15 cellular contexts compared by ENCODE assay signal in the genomic region with DNA sequence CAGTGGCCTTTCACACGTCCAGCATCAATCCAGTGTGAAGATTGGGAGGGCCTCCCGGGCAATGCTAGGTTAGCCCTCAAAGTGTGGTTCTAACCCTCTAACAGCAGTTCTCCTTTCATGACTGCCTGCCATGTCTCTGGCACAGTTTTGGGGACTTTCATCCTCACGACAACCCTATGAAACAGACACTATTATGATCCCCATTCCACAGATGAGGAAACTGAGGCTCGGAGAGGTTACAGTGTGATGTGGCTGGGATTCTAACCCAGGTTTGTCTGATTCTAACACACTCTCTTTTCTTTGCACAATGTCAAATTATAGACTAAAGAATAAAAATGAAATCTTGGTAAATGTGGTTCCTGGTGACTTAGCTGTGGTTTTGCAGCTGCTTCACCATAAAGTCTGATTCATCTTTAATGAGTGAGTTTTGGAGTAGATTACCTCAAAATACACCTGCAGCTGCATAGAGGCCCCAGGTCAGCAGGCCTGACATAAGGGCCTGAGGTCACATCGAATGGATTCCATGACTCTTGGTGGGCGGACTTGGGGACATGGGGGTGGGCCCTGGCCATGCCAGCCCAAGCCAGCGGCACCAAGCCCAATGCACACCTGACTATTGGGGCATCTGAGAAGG.
"Had no signal": no experiment of that assay in that cellular context is flagged by ENCODE, and none has a peak within 500 bp of the region (broad histone marks: within the 10 kb centered on the region; RNA-seq: fewer than 3 reads in every experiment).

No MANE protein-coding gene starts in this region.

- H3K27ac ChIP-seq: esophagus squamous epithelium, left lung, sigmoid colon had no signal

- H3K27me3 Mint-ChIP-seq: activated naive CD4-positive, alpha-beta T cell treated with anti-CD3 and anti-CD28 coated beads, Interleukin-2, amount 50 U/mL, for 24 hours had no signal

- H3K27ac Mint-ChIP-seq: activated CD8-positive, alpha-beta T cell treated with anti-CD3 and anti-CD28 coated beads, Interleukin-2, amount 10 ng/mL, durations not matched to agents 7 days and 5 days; activated naive CD4-positive, alpha-beta T cell treated with anti-CD3 and anti-CD28 coated beads, Interleukin-2, amount 50 U/mL, for 24 hours; activated T-helper 2 cell treated with anti-CD3 and anti-CD28 coated beads, Interferon-gamma antibody, Interleukin-2, Interleukin-4, amounts not matched to agents 10 μg/mL and 5 μg/mL and 100 μg/mL, durations not matched to agents 14 hours and 24 hours and 36 hours; natural killer cell treated with Interleukin-12 subunit alpha and Interleukin-12 subunit beta and Interleukin-15 and Interleukin-18, amount 100 ng/mL, for 72 hours; type B pancreatic cell had no signal

- H3K36me3 ChIP-seq: esophagus squamous epithelium, left lung, sigmoid colon had no signal

- H3K36me3 Mint-ChIP-seq: activated naive CD4-positive, alpha-beta T cell treated with anti-CD3 and anti-CD28 coated beads, Interleukin-2, amount 50 U/mL, for 24 hours; natural killer cell treated with Interleukin-12 subunit alpha and Interleukin-12 subunit beta and Interleukin-15 and Interleukin-18, amount 100 ng/mL, for 72 hours; type B pancreatic cell had no signal

- H3K27me3 ChIP-seq: esophagus squamous epithelium, left lung, sigmoid colon had no signal

- H3K4me3 Mint-ChIP-seq: activated CD8-positive, alpha-beta T cell treated with anti-CD3 and anti-CD28 coated beads, Interleukin-2, amount 10 ng/mL, durations not matched to agents 7 days and 5 days; activated naive CD4-positive, alpha-beta T cell treated with anti-CD3 and anti-CD28 coated beads, Interleukin-2, amount 50 U/mL, for 24 hours; natural killer cell treated with Interleukin-12 subunit alpha and Interleukin-12 subunit beta and Interleukin-15 and Interleukin-18, amount 100 ng/mL, for 72 hours; type B pancreatic cell had no signal

- H3K9me3 ChIP-seq: esophagus squamous epithelium, left lung, sigmoid colon had no signal

- H3K9me3 Mint-ChIP-seq: activated naive CD4-positive, alpha-beta T cell treated with anti-CD3 and anti-CD28 coated beads, Interleukin-2, amount 50 U/mL, for 24 hours; activated T-helper 2 cell treated with anti-CD3 and anti-CD28 coated beads, Interferon-gamma antibody, Interleukin-2, Interleukin-4, amounts not matched to agents 10 μg/mL and 5 μg/mL and 100 μg/mL, durations not matched to agents 14 hours and 24 hours and 36 hours; natural killer cell treated with Interleukin-12 subunit alpha and Interleukin-12 subunit beta and Interleukin-15 and Interleukin-18, amount 100 ng/mL, for 72 hours; type B pancreatic cell had no signal

- FAIRE-seq: islet of Langerhans had no signal

- DNase-seq: activated CD4-positive, alpha-beta T cell treated with anti-CD3 and anti-CD28 coated beads for 1 hour; activated CD8-positive, alpha-beta T cell treated with anti-CD3 and anti-CD28 coated beads, Interleukin-2, amount 10 ng/mL, durations not matched to agents 7 days and 5 days; amniotic stem cell; esophagus squamous epithelium; foreskin fibroblast; head of caudate nucleus; left lung; sigmoid colon; stimulated activated CD4-positive, alpha-beta T cell treated with anti-CD3 and anti-CD28 coated beads, Interleukin-12 subunit alpha, Interleukin-12 subunit beta, amount 100 ng/mL, for 4 hours; stimulated activated naive CD4-positive, alpha-beta T cell had no signal

- H3K4me1 Mint-ChIP-seq: activated naive CD4-positive, alpha-beta T cell treated with anti-CD3 and anti-CD28 coated beads, Interleukin-2, amount 50 U/mL, for 24 hours had no signal

- ATAC-seq: activated CD8-positive, alpha-beta T cell treated with anti-CD3 and anti-CD28 coated beads, Interleukin-2, amount 10 ng/mL, durations not matched to agents 7 days and 5 days; natural killer cell treated with Interleukin-12 subunit alpha and Interleukin-12 subunit beta and Interleukin-15 and Interleukin-18, amount 100 ng/mL, for 72 hours had no signal

- H3K4me3 ChIP-seq: esophagus squamous epithelium, left lung, sigmoid colon had no signal

- H3K4me1 ChIP-seq: left lung had no signal
